In genomic region chr12:103036581-103037214, GRCh38 we compare ENCODE assay signal across 21 cellular contexts.
DNase-seq lines count a peak whose midpoint lies in the region; ATAC-seq, FAIRE-seq and TF ChIP-seq lines count a peak whose summit lies in the region.
"Had no signal": no experiment of that assay in that cellular context is flagged by ENCODE, and none has a peak within 500 bp of the region (broad histone marks: within the 10 kb centered on the region; RNA-seq: fewer than 3 reads in every experiment).

No MANE protein-coding gene starts in this region.

- H3K4me3 Mint-ChIP-seq in stimulated activated naive B cell treated with anti-CD40 and anti-IgM and Interleukin-4, amounts not matched to agents 10 μg/mL and 1 μg/mL and 100 μg/mL, for 72 hours: no peak overlapping the region
- H3K4me3 Mint-ChIP-seq: CD4-positive, alpha-beta memory T cell; H9 had no signal

- no peak for FAIRE-seq in HepG2 (lab: Jason Lieb, UNC)
- FAIRE-seq: RCC 7860 had no signal

- H3K9me3 ChIP-seq in liver (ENCODE audit: control insufficient read depth in 4 of 4, low read length in 3 of 4): peaks cover 0 to 4% (median 0%) of the 10 kb centered on the region in 4 donors
- no peaks in the 10 kb centered on the region for H3K9me3 ChIP-seq in HepG2 (ENCODE audit: low read length)

- H3K27ac Mint-ChIP-seq in stimulated activated naive B cell treated with anti-CD40 and anti-IgM and Interleukin-4, amounts not matched to agents 10 μg/mL and 1 μg/mL and 100 μg/mL, for 72 hours: no peak overlapping the region
- H3K27ac Mint-ChIP-seq: CD4-positive, alpha-beta memory T cell; H9 had no signal

- no peaks in the 10 kb centered on the region for H3K79me2 ChIP-seq in HepG2 (ENCODE audit: insufficient read depth, low read length)

- TF ChIP-seq CTCF in liver (IDR thresholded peaks at IDR 0.05; ENCODE audit: low read depth, low read length, missing input control) (peak; percentile 23), HepG2 (CRISPR knock-in tag; IDR thresholded peaks at IDR 0.05) (no peak)

- no peaks in the 10 kb centered on the region for H3K36me3 Mint-ChIP-seq in stimulated activated naive B cell treated with anti-CD40 and anti-IgM and Interleukin-4, amounts not matched to agents 10 μg/mL and 1 μg/mL and 100 μg/mL, for 72 hours
- H3K36me3 Mint-ChIP-seq: CD4-positive, alpha-beta memory T cell had no signal

- H3K36me3 ChIP-seq in liver (ENCODE audit: control insufficient read depth in 4 of 4, insufficient read depth in 3 of 4, low read depth in 1 of 4, low read length in 3 of 4) (no peaks in the 10 kb centered on the region), HepG2 (replicated peaks in 1 of 2; ENCODE audit: control insufficient read depth in 1 of 2, insufficient read depth in 2 of 2, low read length in 2 of 2) (no peaks in the 10 kb centered on the region)

- DNase-seq in HepG2 (ENCODE audit: low spot score) (no peak), NCI-H345 treated with DMSO at 0.1 percent for 48 hours (lab: John Stamatoyannopoulos, UW; ENCODE audit: unreplicated experiment) (no peak), superior temporal gyrus (ENCODE audit: extremely low spot score) (no peak)
- DNase-seq in stimulated activated naive B cell treated with anti-CD40 and anti-IgM and Interleukin-4, amounts not matched to agents 10 μg/mL and 1 μg/mL and 100 μg/mL, for 72 hours: no peak
- DNase-seq: CD4-positive, alpha-beta memory T cell; DMS153; GDM1; H9; NCI-H1417; NCI-H187; NCI-H510A; NCI-H748 treated with DMSO at 0.1 percent for 48 hours; NK-92 treated with Interleukin-12 subunit alpha and Interleukin-12 subunit beta, amount 100 ng/mL, for 24 hours; Right ventricle myocardium superior; SW 1271 had no signal

- ATAC-seq in HepG2 (no peak), GM18870 (IDR thresholded peaks at IDR 0.05; ENCODE audit: unreplicated experiment) (peak; percentile 50), HG03432 (IDR thresholded peaks at IDR 0.05; ENCODE audit: unreplicated experiment) (peak; percentile 53), GM21423 (IDR thresholded peaks at IDR 0.05; ENCODE audit: unreplicated experiment) (no peak)
- ATAC-seq in stimulated activated naive B cell treated with anti-CD40 and anti-IgM and Interleukin-4, amounts not matched to agents 10 μg/mL and 1 μg/mL and 100 μg/mL, for 72 hours (replicated peaks): peak; percentile 64 to 75

- 60% methylated on average over 1 of the region's 1 CpG for WGBS in liver
- 0% methylated on average over 1 of the region's 1 CpG for WGBS in HepG2 (ENCODE audit: low lambda C conversion rate)

- H3K4me3 ChIP-seq in liver (ENCODE audit: low read depth in 1 of 3, low read length in 3 of 3) (no peak overlapping the region), HepG2 (replicated peaks in 1 of 3; ENCODE audit: insufficient read depth in 1 of 3, low read depth in 2 of 3, low read length in 3 of 3) (no peak overlapping the region)

- H3K4me1 ChIP-seq in liver (ENCODE audit: control insufficient read depth in 4 of 4, insufficient read depth in 4 of 4, low read length in 3 of 4) (no peaks in the 10 kb centered on the region), HepG2 (ENCODE audit: insufficient read depth, low read length) (no peaks in the 10 kb centered on the region)

- H3K27me3 Mint-ChIP-seq in stimulated activated naive B cell treated with anti-CD40 and anti-IgM and Interleukin-4, amounts not matched to agents 10 μg/mL and 1 μg/mL and 100 μg/mL, for 72 hours: peaks cover 16 to 17% of the 10 kb centered on the region in 2 donors

- H3K9ac ChIP-seq in liver (ENCODE audit: low read depth in 1 of 2, low read length in 2 of 2): no peak overlapping the region
- no peak overlapping the region for H3K9ac ChIP-seq in HepG2 (ENCODE audit: insufficient read depth, low read depth, low read length)
- H3K9ac ChIP-seq: KMS-11 had no signal

- no peaks in the 10 kb centered on the region for H3K4me1 Mint-ChIP-seq in stimulated activated naive B cell treated with anti-CD40 and anti-IgM and Interleukin-4, amounts not matched to agents 10 μg/mL and 1 μg/mL and 100 μg/mL, for 72 hours
- H3K4me1 Mint-ChIP-seq: CD4-positive, alpha-beta memory T cell had no signal

- no peak overlapping the region for H3K4me2 ChIP-seq in HepG2 (ENCODE audit: low read depth, low read length)
- H3K4me2 ChIP-seq: KMS-11 had no signal

- CTCF ChIA-PET in HepG2 (lab: Yijun Ruan, JAX; ENCODE audit: low intra/inter-chr PET ratio, low total read pairs): no interaction called here

- no peak for TF ChIP-seq POLR2A in HepG2 (IDR thresholded peaks at IDR 0.05; ENCODE audit: insufficient read depth in 1 of 2, low read depth in 2 of 2, low read length in 2 of 2)

- TF ChIP-seq EP300 in HepG2 (IDR thresholded peaks at IDR 0.05; ENCODE audit: low read depth in 2 of 2, low read length in 2 of 2) (no peak), HepG2 (CRISPR knock-in tag; IDR thresholded peaks at IDR 0.05; ENCODE audit: borderline replicate concordance) (no peak)

- in situ Hi-C loops in HepG2 (cut with HindIII; ENCODE audit: extremely low pct_ligation_motif_present, low pct_unique_long_range_greater_than_20kb): no loop called here

- H4K20me1 ChIP-seq in HepG2 (ENCODE audit: insufficient read depth, low read length): no peaks in the 10 kb centered on the region

- H3K27ac ChIP-seq in liver (ENCODE audit: low read depth in 1 of 2, low read length in 2 of 2): no peak overlapping the region
- no peak overlapping the region for H3K27ac ChIP-seq in HepG2 (ENCODE audit: extremely low read length, insufficient read depth, low read length)
- H3K27ac ChIP-seq: KMS-11 had no signal

- POLR2A ChIA-PET in HepG2 (lab: Yijun Ruan, JAX): no interaction called here

- TF ChIP-seq RAD21 in liver (IDR thresholded peaks at IDR 0.05): peak; percentile 68 to 69
- no peak for TF ChIP-seq RAD21 in HepG2 (CRISPR knock-in tag; IDR thresholded peaks at IDR 0.05)

- H3K27me3 ChIP-seq in liver (ENCODE audit: control insufficient read depth in 4 of 4, insufficient read depth in 4 of 4, low read length in 3 of 4) (no peaks in the 10 kb centered on the region), HepG2 (ENCODE audit: control insufficient read depth in 1 of 2, insufficient read depth in 2 of 2, low read length in 2 of 2) (no peaks in the 10 kb centered on the region; a peak in 1 of 5 replicates)

- H3K9me3 Mint-ChIP-seq in stimulated activated naive B cell treated with anti-CD40 and anti-IgM and Interleukin-4, amounts not matched to agents 10 μg/mL and 1 μg/mL and 100 μg/mL, for 72 hours: no peaks in the 10 kb centered on the region

- H2AFZ ChIP-seq in HepG2 (ENCODE audit: low read length): no peak overlapping the region

- BruUV-seq in HepG2 (replicated peaks; lab: Mats Ljungman, UMichigan): no TSS peak

- intact Hi-C loops in HepG2 (cut with micrococcal nuclease; ENCODE audit: unreplicated experiment): no loop called here

TF ChIP-seq in liver, 16 proteins besides CTCF, POLR2A, EP300 and RAD21 (continues in another document):
- TF ChIP-seq NR2F2 (IDR thresholded peaks at IDR 0.05) (no peak), ZBTB33 (IDR thresholded peaks at IDR 0.05) (no peak), JUND (IDR thresholded peaks at IDR 0.05) (no peak), GABPA (IDR thresholded peaks at IDR 0.05 in 1 of 2, conservative IDR thresholded peaks at IDR 0.05 in 1 of 2) (no peak), RXRA (IDR thresholded peaks at IDR 0.05) (no peak), FOXA2 (IDR thresholded peaks at IDR 0.05) (no peak)

TF ChIP-seq in HepG2, 621 proteins besides CTCF, POLR2A, EP300 and RAD21:
- TF ChIP-seq ZNF446 (CRISPR knock-in tag; IDR thresholded peaks at IDR 0.05) (no peak), MIER3 (CRISPR knock-in tag; IDR thresholded peaks at IDR 0.05; ENCODE audit: borderline replicate concordance) (no peak), ZNF225 (CRISPR knock-in tag; IDR thresholded peaks at IDR 0.05) (no peak), PHB2 (IDR thresholded peaks at IDR 0.05; ENCODE audit: partially characterized antibody) (no peak), ZNF569 (CRISPR knock-in tag; IDR thresholded peaks at IDR 0.05; ENCODE audit: borderline replicate concordance) (no peak), BRD4 (CRISPR knock-in tag; IDR thresholded peaks at IDR 0.05) (no peak), CBX2 (IDR thresholded peaks at IDR 0.05; ENCODE audit: low read depth, low read length) (no peak), CBX2 (CRISPR knock-in tag; IDR thresholded peaks at IDR 0.05; ENCODE audit: low read depth) (no peak)
- TF ChIP-seq, protein P1, sequence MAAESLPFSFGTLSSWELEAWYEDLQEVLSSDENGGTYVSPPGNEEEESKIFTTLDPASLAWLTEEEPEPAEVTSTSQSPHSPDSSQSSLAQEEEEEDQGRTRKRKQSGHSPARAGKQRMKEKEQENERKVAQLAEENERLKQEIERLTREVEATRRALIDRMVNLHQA (CRISPR knock-in tag; IDR thresholded peaks at IDR 0.05): no peak
- TF ChIP-seq, protein P2, sequence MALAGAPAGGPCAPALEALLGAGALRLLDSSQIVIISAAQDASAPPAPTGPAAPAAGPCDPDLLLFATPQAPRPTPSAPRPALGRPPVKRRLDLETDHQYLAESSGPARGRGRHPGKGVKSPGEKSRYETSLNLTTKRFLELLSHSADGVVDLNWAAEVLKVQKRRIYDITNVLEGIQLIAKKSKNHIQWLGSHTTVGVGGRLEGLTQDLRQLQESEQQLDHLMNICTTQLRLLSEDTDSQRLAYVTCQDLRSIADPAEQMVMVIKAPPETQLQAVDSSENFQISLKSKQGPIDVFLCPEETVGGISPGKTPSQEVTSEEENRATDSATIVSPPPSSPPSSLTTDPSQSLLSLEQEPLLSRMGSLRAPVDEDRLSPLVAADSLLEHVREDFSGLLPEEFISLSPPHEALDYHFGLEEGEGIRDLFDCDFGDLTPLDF (CRISPR knock-in tag; IDR thresholded peaks at IDR 0.05): no peak

Comparison
In these comparisons a context has a peak if more than half of its experiments do, and no peak if none do; other contexts are left out.
1. ATAC-seq: peak in GM18870 (single experiment), HG03432 (single experiment) and stimulated activated naive B cell treated with anti-CD40 and anti-IgM and Interleukin-4, amounts not matched to agents 10 μg/mL and 1 μg/mL and 100 μg/mL, for 72 hours (2 of 2); none in HepG2 (single experiment) and GM21423 (single experiment).